27 cellular contexts compared by ENCODE assay signal in the genomic region with DNA sequence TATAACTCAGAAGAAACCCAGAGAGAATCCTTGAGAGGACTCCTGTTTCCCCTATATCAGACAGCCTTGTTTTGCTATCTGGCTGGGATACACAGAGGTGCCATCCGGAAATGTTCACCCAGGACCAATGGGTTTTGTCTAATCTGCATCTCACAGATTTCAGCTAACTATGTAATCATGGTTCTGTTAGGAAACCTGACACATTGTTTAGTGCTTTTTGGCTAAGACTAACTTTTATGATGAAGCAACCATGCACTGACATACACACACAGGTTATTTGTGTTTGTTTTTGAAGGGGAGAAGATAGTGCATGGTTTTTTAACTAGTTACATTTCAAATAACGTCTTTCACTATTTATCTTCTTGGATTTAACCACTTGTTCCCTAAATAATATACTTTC.
"Had no signal": no experiment of that assay in that cellular context is flagged by ENCODE, and none has a peak within 500 bp of the region (broad histone marks: within the 10 kb centered on the region; RNA-seq: fewer than 3 reads in every experiment).

No MANE protein-coding gene starts in this region.

- H3K27me3 Mint-ChIP-seq: activated naive CD4-positive, alpha-beta T cell treated with anti-CD3 and anti-CD28 coated beads, Interleukin-2, amount 50 U/mL, for 24 hours; activated naive CD8-positive, alpha-beta T cell treated with anti-CD3 and anti-CD28 coated beads for 36 hours; activated naive CD8-positive, alpha-beta T cell treated with anti-CD3 and anti-CD28 coated beads, Interleukin-2, amount 50 U/mL, for 24 hours; central memory CD8-positive, alpha-beta T cell had no signal

- H3K27ac Mint-ChIP-seq: activated CD4-positive, alpha-beta memory T cell treated with anti-CD3 and anti-CD28 coated beads, Interleukin-2, amount 10 ng/mL, durations not matched to agents 7 days and 5 days; activated CD4-positive, alpha-beta T cell treated with anti-CD3 and anti-CD28 coated beads, Interleukin-2, amount 10 ng/mL, durations not matched to agents 7 days and 5 days; activated naive CD4-positive, alpha-beta T cell treated with anti-CD3 and anti-CD28 coated beads for 36 hours; activated naive CD4-positive, alpha-beta T cell treated with anti-CD3 and anti-CD28 coated beads, Interleukin-2, amount 50 U/mL, for 24 hours; activated naive CD8-positive, alpha-beta T cell treated with anti-CD3 and anti-CD28 coated beads for 36 hours; activated naive CD8-positive, alpha-beta T cell treated with anti-CD3 and anti-CD28 coated beads, Interleukin-2, amount 50 U/mL, for 24 hours; activated T-helper 2 cell treated with anti-CD3 and anti-CD28 coated beads, Interferon-gamma antibody, Interleukin-2, Interleukin-4, amounts not matched to agents 10 μg/mL and 5 μg/mL and 100 μg/mL, durations not matched to agents 14 hours and 24 hours and 36 hours; dendritic cell treated with granulocyte-macrophage colony-stimulating factor and Interleukin-4, amounts not matched to agents 40 ng/mL and 50 ng/mL, for 4 days; endodermal cell; WTC11 had no signal

- H3K4me1 Mint-ChIP-seq: activated CD4-positive, alpha-beta memory T cell treated with anti-CD3 and anti-CD28 coated beads, Interleukin-2, amount 10 ng/mL, durations not matched to agents 7 days and 5 days; activated CD4-positive, alpha-beta T cell treated with anti-CD3 and anti-CD28 coated beads, Interleukin-2, amount 10 ng/mL, durations not matched to agents 7 days and 5 days; activated naive CD4-positive, alpha-beta T cell treated with anti-CD3 and anti-CD28 coated beads, Interleukin-2, amount 50 U/mL, for 24 hours; activated naive CD8-positive, alpha-beta T cell treated with anti-CD3 and anti-CD28 coated beads for 36 hours; activated naive CD8-positive, alpha-beta T cell treated with anti-CD3 and anti-CD28 coated beads, Interleukin-2, amount 50 U/mL, for 24 hours; central memory CD8-positive, alpha-beta T cell; endodermal cell had no signal

- DNase-seq: activated CD4-positive, alpha-beta memory T cell treated with anti-CD3 and anti-CD28 coated beads, Interleukin-2, amount 10 ng/mL, durations not matched to agents 7 days and 5 days; activated CD4-positive, alpha-beta T cell treated with anti-CD3 and anti-CD28 coated beads for 1 hour; activated CD4-positive, alpha-beta T cell treated with anti-CD3 and anti-CD28 coated beads for 4 hours; activated CD4-positive, alpha-beta T cell treated with anti-CD3 and anti-CD28 coated beads, Interleukin-2, amount 10 ng/mL, durations not matched to agents 7 days and 5 days; activated CD4-positive, alpha-beta T cell treated with anti-CD3 and anti-CD28 coated beads, Interleukin-2, amount 50 U/mL, for 4 hours; activated effector memory CD4-positive, alpha-beta T cell treated with anti-CD3 and anti-CD28 coated beads, Interleukin-2, amount 50 U/mL, for 16 hours; activated naive CD4-positive, alpha-beta T cell treated with anti-CD3 and anti-CD28 coated beads for 36 hours; activated naive CD8-positive, alpha-beta T cell treated with anti-CD3 and anti-CD28 coated beads for 36 hours; activated naive CD8-positive, alpha-beta T cell treated with anti-CD3 and anti-CD28 coated beads, Interleukin-2, amount 50 U/mL, for 24 hours; activated T-cell treated with anti-CD3 and anti-CD28 coated beads, Interleukin-2, amount 50 U/mL, for 4 hours; amniotic stem cell; anterior cingulate cortex; brain microvascular endothelial cell; dorsolateral prefrontal cortex; effector memory CD4-positive, alpha-beta T cell; endodermal cell; foreskin keratinocyte; head of caudate nucleus; T-helper 2 cell had no signal

- H3K27me3 ChIP-seq: brain microvascular endothelial cell, dorsolateral prefrontal cortex had no signal

- H3K9me3 Mint-ChIP-seq: activated CD4-positive, alpha-beta memory T cell treated with anti-CD3 and anti-CD28 coated beads, Interleukin-2, amount 10 ng/mL, durations not matched to agents 7 days and 5 days; activated CD4-positive, alpha-beta T cell treated with anti-CD3 and anti-CD28 coated beads, Interleukin-2, amount 10 ng/mL, durations not matched to agents 7 days and 5 days; activated naive CD4-positive, alpha-beta T cell treated with anti-CD3 and anti-CD28 coated beads for 36 hours; activated naive CD4-positive, alpha-beta T cell treated with anti-CD3 and anti-CD28 coated beads, Interleukin-2, amount 50 U/mL, for 24 hours; activated naive CD8-positive, alpha-beta T cell treated with anti-CD3 and anti-CD28 coated beads for 36 hours; activated naive CD8-positive, alpha-beta T cell treated with anti-CD3 and anti-CD28 coated beads, Interleukin-2, amount 50 U/mL, for 24 hours; activated T-cell treated with anti-CD3 and anti-CD28 coated beads, Interleukin-2, amount 50 U/mL, for 4 hours; activated T-helper 2 cell treated with anti-CD3 and anti-CD28 coated beads, Interferon-gamma antibody, Interleukin-2, Interleukin-4, amounts not matched to agents 10 μg/mL and 5 μg/mL and 100 μg/mL, durations not matched to agents 14 hours and 24 hours and 36 hours; central memory CD8-positive, alpha-beta T cell; dendritic cell treated with granulocyte-macrophage colony-stimulating factor and Interleukin-4, amounts not matched to agents 40 ng/mL and 50 ng/mL, for 4 days; endodermal cell; WTC11 had no signal

- H3K36me3 ChIP-seq: brain microvascular endothelial cell had no signal

- H3K4me3 ChIP-seq: coronary artery, dorsolateral prefrontal cortex had no signal

- ATAC-seq: activated naive CD8-positive, alpha-beta T cell treated with anti-CD3 and anti-CD28 coated beads, Interleukin-2, amount 50 U/mL, for 24 hours; activated T-cell treated with anti-CD3 and anti-CD28 coated beads, Interleukin-2, amount 50 U/mL, for 4 hours; esophagus mucosa; foreskin keratinocyte; WTC11 had no signal

- H3K27ac ChIP-seq: brain microvascular endothelial cell, coronary artery, foreskin keratinocyte, VCaP had no signal

- H3K36me3 Mint-ChIP-seq: activated naive CD4-positive, alpha-beta T cell treated with anti-CD3 and anti-CD28 coated beads, Interleukin-2, amount 50 U/mL, for 24 hours; activated naive CD8-positive, alpha-beta T cell treated with anti-CD3 and anti-CD28 coated beads for 36 hours; WTC11 had no signal

- H3K4me1 ChIP-seq: foreskin keratinocyte had no signal

- H3K4me3 Mint-ChIP-seq: activated CD4-positive, alpha-beta memory T cell treated with anti-CD3 and anti-CD28 coated beads, Interleukin-2, amount 10 ng/mL, durations not matched to agents 7 days and 5 days; activated CD4-positive, alpha-beta T cell treated with anti-CD3 and anti-CD28 coated beads, Interleukin-2, amount 10 ng/mL, durations not matched to agents 7 days and 5 days; activated naive CD4-positive, alpha-beta T cell treated with anti-CD3 and anti-CD28 coated beads for 36 hours; activated naive CD4-positive, alpha-beta T cell treated with anti-CD3 and anti-CD28 coated beads, Interleukin-2, amount 50 U/mL, for 24 hours; activated naive CD8-positive, alpha-beta T cell treated with anti-CD3 and anti-CD28 coated beads for 36 hours; activated naive CD8-positive, alpha-beta T cell treated with anti-CD3 and anti-CD28 coated beads, Interleukin-2, amount 50 U/mL, for 24 hours; activated T-cell treated with anti-CD3 and anti-CD28 coated beads, Interleukin-2, amount 50 U/mL, for 4 hours; central memory CD8-positive, alpha-beta T cell; dendritic cell treated with granulocyte-macrophage colony-stimulating factor and Interleukin-4, amounts not matched to agents 40 ng/mL and 50 ng/mL, for 4 days; endodermal cell; WTC11 had no signal
